ENCODE assay signal across 28 cellular contexts in genomic region chr9:87651431-87651830, GRCh38.
"Had no signal": no experiment of that assay in that cellular context is flagged by ENCODE, and none has a peak within 500 bp of the region (broad histone marks: within the 10 kb centered on the region; RNA-seq: fewer than 3 reads in every experiment).

No MANE protein-coding gene starts in this region.

- ATAC-seq: natural killer cell; psoas muscle; right cardiac atrium; right lobe of liver; stimulated activated effector memory CD8-positive, alpha-beta T cell treated with anti-CD3 and anti-CD28 coated beads, Interleukin-12 subunit alpha, Interleukin-12 subunit beta, amount 100 ng/mL, for 72 hours; stimulated activated naive CD8-positive, alpha-beta T cell treated with anti-CD3 and anti-CD28 coated beads, Interleukin-15, amount 100 ng/mL, for 72 hours; stimulated activated naive CD8-positive, alpha-beta T cell treated with anti-CD3 and anti-CD28 coated beads, Interleukin-15, Interleukin-2, amounts not matched to agents 100 U/mL and 50 U/mL, for 24 hours had no signal

- H3K27ac Mint-ChIP-seq: natural killer cell; nephron; neural progenitor cell; progenitor cell of endocrine pancreas; stimulated activated effector memory CD8-positive, alpha-beta T cell treated with anti-CD3 and anti-CD28 coated beads, Interleukin-12 subunit alpha, Interleukin-12 subunit beta, amount 100 ng/mL, for 72 hours; stimulated activated naive CD8-positive, alpha-beta T cell treated with anti-CD3 and anti-CD28 coated beads, Interleukin-15, amount 100 ng/mL, for 72 hours had no signal

- H3K4me3 ChIP-seq: neural progenitor cell, ovary, psoas muscle, right lobe of liver, sigmoid colon, thoracic aorta, thyroid gland, tibial nerve, upper lobe of left lung, vagina had no signal

- H3K27ac ChIP-seq: neural progenitor cell, ovary, parathyroid adenoma, psoas muscle, right lobe of liver, sigmoid colon, thoracic aorta, thyroid gland, tibial nerve, upper lobe of left lung, vagina had no signal

- H3K27me3 Mint-ChIP-seq: progenitor cell of endocrine pancreas had no signal

- H3K4me1 Mint-ChIP-seq: natural killer cell; stimulated activated effector memory CD8-positive, alpha-beta T cell treated with anti-CD3 and anti-CD28 coated beads, Interleukin-12 subunit alpha, Interleukin-12 subunit beta, amount 100 ng/mL, for 72 hours; stimulated activated naive CD8-positive, alpha-beta T cell treated with anti-CD3 and anti-CD28 coated beads, Interleukin-15, amount 100 ng/mL, for 72 hours had no signal

- H3K4me3 Mint-ChIP-seq: natural killer cell; nephron; neural progenitor cell; stimulated activated effector memory CD8-positive, alpha-beta T cell treated with anti-CD3 and anti-CD28 coated beads, Interleukin-12 subunit alpha, Interleukin-12 subunit beta, amount 100 ng/mL, for 72 hours; stimulated activated naive CD8-positive, alpha-beta T cell treated with anti-CD3 and anti-CD28 coated beads, Interleukin-15, amount 100 ng/mL, for 72 hours had no signal

- DNase-seq: natural killer cell; occipital lobe; ovary; posterior cingulate gyrus; psoas muscle; right cardiac atrium; right lobe of liver; sigmoid colon; small intestine; stimulated activated CD4-positive, alpha-beta T cell treated with anti-CD3 and anti-CD28 coated beads, Interleukin-15, amount 100 ng/mL, for 24 hours; stimulated activated CD4-positive, alpha-beta T cell treated with anti-CD3 and anti-CD28 coated beads, Interleukin-2, amount 100 ng/mL, for 24 hours; stimulated activated CD4-positive, alpha-beta T cell treated with anti-CD3 and anti-CD28 coated beads, Interleukin-2, amount 100 ng/mL, for 48 hours; stimulated activated CD4-positive, alpha-beta T cell treated with anti-CD3 and anti-CD28 coated beads, Interleukin-4, amount 100 ng/mL, for 24 hours; stimulated activated naive CD4-positive, alpha-beta T cell; stimulated activated naive CD8-positive, alpha-beta T cell treated with anti-CD3 and anti-CD28 coated beads, Interleukin-15, amount 100 ng/mL, for 72 hours; stimulated activated naive CD8-positive, alpha-beta T cell treated with anti-CD3 and anti-CD28 coated beads, Interleukin-15, Interleukin-2, amounts not matched to agents 100 U/mL and 50 U/mL, for 24 hours; substantia nigra; thyroid gland; trophoblast cell; upper lobe of left lung had no signal

- H3K36me3 Mint-ChIP-seq: natural killer cell; stimulated activated effector memory CD8-positive, alpha-beta T cell treated with anti-CD3 and anti-CD28 coated beads, Interleukin-12 subunit alpha, Interleukin-12 subunit beta, amount 100 ng/mL, for 72 hours had no signal

- H3K9me3 Mint-ChIP-seq: natural killer cell; nephron; neural progenitor cell; stimulated activated effector memory CD8-positive, alpha-beta T cell treated with anti-CD3 and anti-CD28 coated beads, Interleukin-12 subunit alpha, Interleukin-12 subunit beta, amount 100 ng/mL, for 72 hours; stimulated activated naive CD8-positive, alpha-beta T cell treated with anti-CD3 and anti-CD28 coated beads, Interleukin-15, amount 100 ng/mL, for 72 hours had no signal
